26 cellular contexts compared by ENCODE assay signal in the genomic region with DNA sequence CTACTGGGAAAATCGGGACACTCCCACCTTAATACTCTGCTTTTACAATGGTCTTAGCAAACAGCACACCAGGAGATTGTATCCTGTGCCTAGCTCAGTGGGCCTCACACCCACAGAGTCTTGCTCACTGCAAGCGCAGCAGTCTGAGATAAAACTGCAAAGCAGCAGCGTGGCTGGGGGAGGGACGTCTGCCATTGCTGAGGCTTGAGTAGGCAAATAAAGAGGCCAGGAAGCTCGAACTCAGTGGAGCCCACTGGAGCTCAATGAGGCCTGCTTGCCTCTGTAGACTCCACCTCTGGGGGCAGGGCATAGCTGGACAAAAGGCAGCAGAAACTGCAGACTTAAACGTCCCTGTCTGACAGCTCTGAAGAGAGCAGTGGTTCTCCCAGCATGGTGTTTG.
"Had no signal": no experiment of that assay in that cellular context is flagged by ENCODE, and none has a peak within 500 bp of the region (broad histone marks: within the 10 kb centered on the region; RNA-seq: fewer than 3 reads in every experiment).

No MANE protein-coding gene starts in this region.

- H3K36me3 ChIP-seq: stomach, suprapubic skin, thoracic aorta, thyroid gland, tibial artery, tibial nerve, transverse colon, upper lobe of left lung, upper lobe of right lung, uterus, vagina had no signal

- DNase-seq: stimulated activated CD4-positive, alpha-beta T cell treated with anti-CD3 and anti-CD28 coated beads, Interleukin-2, amount 100 ng/mL, for 48 hours; stimulated activated CD4-positive, alpha-beta T cell treated with anti-CD3 and anti-CD28 coated beads, Interleukin-4, amount 100 ng/mL, for 1 hour; stimulated activated CD4-positive, alpha-beta T cell treated with anti-CD3 and anti-CD28 coated beads, Interleukin-4, amount 100 ng/mL, for 24 hours; stimulated activated CD4-positive, alpha-beta T cell treated with anti-CD3 and anti-CD28 coated beads, Interleukin-4, amount 100 ng/mL, for 4 hours; stimulated activated CD8-positive, alpha-beta memory T cell treated with anti-CD3 and anti-CD28 coated beads, Interleukin-4, amount 100 ng/mL, for 48 hours; stimulated activated naive B cell treated with anti-CD40 and anti-IgM and Interleukin-4, amounts not matched to agents 10 μg/mL and 1 μg/mL and 100 μg/mL, for 72 hours; stimulated activated naive CD4-positive, alpha-beta T cell; stimulated activated naive CD4-positive, alpha-beta T cell treated with Interleukin-2 at 50 U/mL for 16 hours; stimulated activated naive CD8-positive, alpha-beta T cell treated with anti-CD3 and anti-CD28 coated beads, Interleukin-15, amount 100 ng/mL, for 72 hours; stimulated activated naive CD8-positive, alpha-beta T cell treated with anti-CD3 and anti-CD28 coated beads, Interleukin-15, Interleukin-2, amounts not matched to agents 100 U/mL and 50 U/mL, for 24 hours; stomach; substantia nigra; testis; thyroid gland; tibial artery; transverse colon; trophoblast cell; upper lobe of left lung; upper lobe of right lung; uterus had no signal

- H3K27me3 ChIP-seq: stomach, suprapubic skin, testis, thyroid gland, tibial artery, tibial nerve, transverse colon, upper lobe of left lung, upper lobe of right lung, uterus, vagina had no signal

- H3K4me1 ChIP-seq: stomach, suprapubic skin, testis, thyroid gland, tibial artery, tibial nerve, transverse colon, upper lobe of left lung, upper lobe of right lung, uterus, vagina had no signal

- ATAC-seq: stimulated activated effector memory CD8-positive, alpha-beta T cell treated with anti-CD3 and anti-CD28 coated beads, Interleukin-12 subunit alpha, Interleukin-12 subunit beta, amount 100 ng/mL, for 72 hours; stimulated activated memory B cell treated with anti-CD40 and anti-IgM and Interleukin-4, amounts not matched to agents 10 μg/mL and 1 μg/mL and 100 μg/mL, for 72 hours; stimulated activated naive B cell treated with anti-CD40 and anti-IgM and Interleukin-4, amounts not matched to agents 10 μg/mL and 1 μg/mL and 100 μg/mL, for 72 hours; stimulated activated naive CD8-positive, alpha-beta T cell treated with anti-CD3 and anti-CD28 coated beads, Interleukin-15, amount 100 ng/mL, for 72 hours; stimulated activated naive CD8-positive, alpha-beta T cell treated with anti-CD3 and anti-CD28 coated beads, Interleukin-15, Interleukin-2, amounts not matched to agents 100 U/mL and 50 U/mL, for 24 hours; upper lobe of right lung had no signal

- H3K9me3 ChIP-seq: suprapubic skin, testis, thoracic aorta, thyroid gland, upper lobe of right lung, uterus, vagina had no signal

- H3K27ac ChIP-seq: stomach, suprapubic skin, testis, thoracic aorta, thyroid gland, tibial artery, tibial nerve, transverse colon, upper lobe of left lung, upper lobe of right lung, uterus, vagina had no signal

- H3K4me3 ChIP-seq: stomach, suprapubic skin, testis, thoracic aorta, thyroid gland, tibial artery, tibial nerve, transverse colon, upper lobe of left lung, upper lobe of right lung, uterus, vagina had no signal
